Comparison of ENCODE assay signal across 8 cellular contexts in genomic region chr2:130728007-130728454, GRCh38. TPM values are rescaled to one million over a fixed set of nuclear protein-coding genes. Genes with fewer than 3 reads are reported as not detected.
DNase-seq lines count a peak whose midpoint lies in the region; TF ChIP-seq lines count a peak whose summit lies in the region.

No MANE protein-coding gene starts in this region.

- H3K56ac ChIP-seq in H9 (ENCODE audit: insufficient read length, low read depth, low read length), result no peak overlapping the region

- no peak overlapping the region for H4K5ac ChIP-seq in H9 (ENCODE audit: insufficient read length, low read depth, low read length)

- WGBS in H9 (ENCODE audit: extremely low coverage, insufficient read length, low lambda C conversion rate), result no CpG with 5 or more reads among the region's 12 CpGs
- 23% methylated on average over 12 of the region's 12 CpGs for WGBS in tibial nerve, 2 donors

- H4K20me1 ChIP-seq in H9 (ENCODE audit: control insufficient read depth, insufficient read depth, insufficient read length), result no peaks in the 10 kb centered on the region

- H3K79me1 ChIP-seq in H9 (ENCODE audit: insufficient read depth, low read depth, low read length, poor library complexity, severe bottlenecking), result no peaks in the 10 kb centered on the region

- TF ChIP-seq CTCF in H9 (conservative IDR thresholded peaks at IDR 0.05), result no peak
- no peak for TF ChIP-seq CTCF in colonic mucosa (IDR thresholded peaks at IDR 0.05)
- TF ChIP-seq CTCF in tibial nerve (IDR thresholded peaks at IDR 0.05), result no peak

- intact Hi-C loops in colonic mucosa (cut with DNase I), result no loop called here

- no peak overlapping the region; a peak in 1 of 7 replicates for H3K27ac Mint-ChIP-seq in H9

- no peak overlapping the region for H4K8ac ChIP-seq in H9 (replicated peaks; ENCODE audit: insufficient read length, low read depth, low read length)

- no peak overlapping the region for H3T11ph ChIP-seq in H9 (ENCODE audit: low read length)

- no peaks in the 10 kb centered on the region for H3K79me2 ChIP-seq in H9 (ENCODE audit: insufficient read depth, low read length)

- H3K18ac ChIP-seq in H9 (ENCODE audit: insufficient read length, low read depth, low read length), result no peak overlapping the region

- H3K27me3 ChIP-seq in H9 (ENCODE audit: insufficient read depth, low read length), result peaks cover 3% of the 10 kb centered on the region; the same call in 1 of the 2 replicates
- H3K27me3 ChIP-seq in colonic mucosa, result no peaks in the 10 kb centered on the region
- H3K27me3 ChIP-seq in mucosa of rectum (ENCODE audit: control insufficient read depth in 2 of 2, insufficient read depth in 2 of 2, low read length in 2 of 2), result peaks cover 3 to 4% of the 10 kb centered on the region in 2 donors
- no peaks in the 10 kb centered on the region for H3K27me3 ChIP-seq in tibial nerve

- H3K4me2 ChIP-seq in H9 (ENCODE audit: insufficient read depth, insufficient read length, low read length), result peak overlapping the region; percentile 67

- no peak overlapping the region for H2BK20ac ChIP-seq in H9 (ENCODE audit: low read depth, low read length, poor library complexity, severe bottlenecking)

- H3K36me3 Mint-ChIP-seq in H9 (ENCODE audit: insufficient read depth in 1 of 3, low read depth in 3 of 3), result no peaks in the 10 kb centered on the region

- H3K4me3 ChIP-seq in colonic mucosa (peak overlapping the region; percentile 33), mucosa of rectum (ENCODE audit: low read length in 2 of 2) (peak overlapping the region in 1 of 2 donors; percentile 75), tibial nerve (peak overlapping the region; percentile 40 to 59 (median 48))

- no peak overlapping the region for H2AFZ ChIP-seq in H9 (ENCODE audit: low read length)

- TF ChIP-seq EP300 in tibial nerve (IDR thresholded peaks at IDR 0.05), result no peak

- no peak overlapping the region for H2BK15ac ChIP-seq in H9 (ENCODE audit: low read depth, low read length)

- H3K4ac ChIP-seq in H9 (ENCODE audit: low read depth, low read length), result no peak overlapping the region

- peaks cover 6% of the 10 kb centered on the region in 2 experiments for H3K4me1 Mint-ChIP-seq in H9

- H3K9me3 ChIP-seq in H9 (ENCODE audit: control insufficient read depth, low read depth, low read length) (no peaks in the 10 kb centered on the region), colonic mucosa (no peaks in the 10 kb centered on the region), mucosa of rectum (ENCODE audit: control insufficient read depth in 2 of 2, low read length in 2 of 2) (no peaks in the 10 kb centered on the region), tibial nerve (no peaks in the 10 kb centered on the region)

- no peak overlapping the region for H4K91ac ChIP-seq in H9 (ENCODE audit: insufficient read length, low read depth, low read length)

- H3K23me2 ChIP-seq in H9 (ENCODE audit: insufficient read length, low read depth, low read length, poor library complexity, severe bottlenecking), result peaks cover 13% of the 10 kb centered on the region

- peak overlapping the region; percentile 72 to 78; a peak in 4 of 5 replicates for H3K4me3 Mint-ChIP-seq in H9

- DNase-seq in COLO668 (lab: John Stamatoyannopoulos, UW; ENCODE audit: unreplicated experiment) (peak; percentile 57), H9 (no peak), RPMI7951 (ENCODE audit: low read depth) (peak; percentile 41), colonic mucosa (peak; percentile 31), tibial nerve (ENCODE audit: low spot score in 2 of 2) (no peak), AG20443 (ENCODE audit: low spot score) (no peak), globus pallidus (ENCODE audit: low spot score) (no peak)

- H3K23ac ChIP-seq in H9 (ENCODE audit: insufficient read length, low read depth, low read length), result no peak overlapping the region

- H3K36me3 ChIP-seq in colonic mucosa (no peaks in the 10 kb centered on the region), mucosa of rectum (ENCODE audit: control insufficient read depth in 2 of 2, insufficient read depth in 2 of 2, low read length in 2 of 2) (no peaks in the 10 kb centered on the region), tibial nerve (no peaks in the 10 kb centered on the region)

- no peak overlapping the region for H2BK5ac ChIP-seq in H9 (ENCODE audit: insufficient read length, low read length)

- no peak for TF ChIP-seq POLR2A in tibial nerve (IDR thresholded peaks at IDR 0.05)

- no peaks in the 10 kb centered on the region for H3K4me1 ChIP-seq in H9 (ENCODE audit: insufficient read depth, low read length)
- peaks cover 8% of the 10 kb centered on the region for H3K4me1 ChIP-seq in colonic mucosa
- H3K4me1 ChIP-seq in mucosa of rectum (ENCODE audit: control insufficient read depth in 2 of 2, insufficient read depth in 2 of 2, low read length in 2 of 2), result peaks cover 14 to 17% of the 10 kb centered on the region in 2 donors
- H3K4me1 ChIP-seq in tibial nerve, result peaks cover 3 to 21% (median 11%) of the 10 kb centered on the region in 4 donors

- H3K9ac ChIP-seq in H9 (ENCODE audit: extremely low read depth, insufficient read length, low read length), result no peak overlapping the region
- H3K9ac ChIP-seq in colonic mucosa (ENCODE audit: low read depth in 2 of 2, low read length in 2 of 2), result peak overlapping the region in 1 of 2 donors; percentile 20
- H3K9ac ChIP-seq in mucosa of rectum (ENCODE audit: low read depth in 1 of 2, low read length in 2 of 2), result peak overlapping the region in 1 of 2 donors; percentile 22

- no peak overlapping the region for H2BK12ac ChIP-seq in H9 (ENCODE audit: insufficient read length, low read depth, low read length)

- no peaks in the 10 kb centered on the region for H3K9me3 Mint-ChIP-seq in H9

- peaks cover 28% of the 10 kb centered on the region for H3K27me3 Mint-ChIP-seq in H9 (ENCODE audit: low read depth)

- no peak overlapping the region for H2AK5ac ChIP-seq in H9 (ENCODE audit: insufficient read length, low read length)

- no peak overlapping the region for H2BK120ac ChIP-seq in H9 (ENCODE audit: low read depth, low read length, poor library complexity, severe bottlenecking)

- no peak overlapping the region; the same call in 1 of the 2 replicates for H3K14ac ChIP-seq in H9 (ENCODE audit: insufficient read depth, low read length)

- H3K27ac ChIP-seq in H9 (ENCODE audit: insufficient read length, low read depth, low read length) (no peak overlapping the region), colonic mucosa (peak overlapping the region; percentile 40), mucosa of rectum (ENCODE audit: low read depth in 2 of 2, low read length in 2 of 2) (peak overlapping the region; percentile 9 to 44), tibial nerve (peak overlapping the region in 2 of 4 donors; percentile 53 to 75)

RNA-seq across cellular contexts. Expression of gene GPR148, which starts 0.8 kb away (rescaled TPM):
- total RNA-seq in H9 (2021), result not detected in 2 replicates
- not detected in 2 replicates for total RNA-seq in RPMI7951 (2014; rRNA removed; shearing (Covaris generic))
- not detected for total RNA-seq in colonic mucosa
- not detected for total RNA-seq in tibial nerve

RNA-seq across cellular contexts. Expression of gene AMER3, which starts 27.3 kb away (rescaled TPM):
- total RNA-seq in H9 (2021) (0.59 TPM in 2 replicates), colonic mucosa (under 1 TPM; 0.27 to 0.56 TPM), tibial nerve (not detected)
- not detected in 2 replicates for total RNA-seq in RPMI7951 (2014; rRNA removed; shearing (Covaris generic))

Comparison
In these comparisons a context has a peak if more than half of its experiments do, and no peak if none do; other contexts are left out.
1. DNase-seq: peak in COLO668 (single experiment), RPMI7951 (single experiment) and colonic mucosa (single experiment); none in H9 (single experiment), tibial nerve (0 of 2), AG20443 (single experiment) and globus pallidus (single experiment).